15 cellular contexts compared by ENCODE assay signal in genomic region chr6:74931567-74931966, GRCh38.
DNase-seq lines count a peak whose midpoint lies in the region; ATAC-seq and TF ChIP-seq lines count a peak whose summit lies in the region.
"Had no signal": no experiment of that assay in that cellular context is flagged by ENCODE, and none has a peak within 500 bp of the region (broad histone marks: within the 10 kb centered on the region; RNA-seq: fewer than 3 reads in every experiment).

No MANE protein-coding gene starts in this region.

- H2AFZ ChIP-seq in PC-3 (ENCODE audit: low read length): no peak overlapping the region

- CTCF ChIA-PET in PC-3 (lab: Charles Lee): no interaction called here

- H3K79me2 ChIP-seq in PC-3 (ENCODE audit: low read length): no peaks in the 10 kb centered on the region

- H3K27ac ChIP-seq in PC-3 (ENCODE audit: low read length): no peak overlapping the region

- H4K20me1 ChIP-seq in PC-3 (ENCODE audit: low read length): no peaks in the 10 kb centered on the region

- no peaks in the 10 kb centered on the region for H3K9me2 ChIP-seq in PC-3 (replicated peaks; ENCODE audit: low read length)

- no TSS peak for BruUV-seq in PC-3 (replicated peaks; lab: Mats Ljungman, UMichigan)

- POLR2A ChIA-PET in PC-3 (lab: Charles Lee; ENCODE audit: unreplicated experiment): no interaction called here

- 0 out of 2 replicates have a peak, but pooled peaks cover 6% of the 10 kb centered on the region for H3K4me1 ChIP-seq in PC-3 (ENCODE audit: insufficient read depth, low read length)
- H3K4me1 ChIP-seq: HAP-1 had no signal

- intact Hi-C loops in PC-3 (cut with micrococcal nuclease): no loop called here

- no peaks in the 10 kb centered on the region for H3F3A ChIP-seq in PC-3 (ENCODE audit: low read length, unreplicated experiment)

- peak; percentile 82 for DNase-seq in EL
- peak; percentile 19 for DNase-seq in PC-3
- DNase-seq in fibroblast of mammary gland (ENCODE audit: low read depth): peak; percentile 79
- DNase-seq in retinal pigment epithelial cell (ENCODE audit: low read depth): peak; percentile 16
- no peak for DNase-seq in NCI-H2081 treated with DMSO at 0.1 percent for 48 hours (lab: John Stamatoyannopoulos, UW)
- no peak for DNase-seq in ACHN
- DNase-seq: CD4-positive, alpha-beta T cell; kidney; NCI-H2227 treated with DMSO at 0.1 percent for 48 hours; stimulated activated CD4-positive, alpha-beta T cell treated with anti-CD3 and anti-CD28 coated beads, Interleukin-2, amount 100 ng/mL, for 48 hours had no signal

- ATAC-seq in PC-3 (0 out of 2 replicates have a peak, but pooled peaks have one; percentile 22), HG03175 (IDR thresholded peaks at IDR 0.05; ENCODE audit: unreplicated experiment) (no peak), HG03139 (IDR thresholded peaks at IDR 0.05; ENCODE audit: unreplicated experiment) (no peak)
- ATAC-seq: activated naive CD4-positive, alpha-beta T cell treated with anti-CD3 and anti-CD28 coated beads, Interleukin-2, amount 50 U/mL, for 72 hours had no signal

- TF ChIP-seq CTCF in PC-3 (conservative IDR thresholded peaks at IDR 0.05; ENCODE audit: low read depth, low read length): no peak
- TF ChIP-seq CTCF in fibroblast of mammary gland (conservative IDR thresholded peaks at IDR 0.05; ENCODE audit: control insufficient read depth, insufficient read depth, low read depth, low read length): no peak
- no peak for TF ChIP-seq CTCF in retinal pigment epithelial cell (conservative IDR thresholded peaks at IDR 0.05; ENCODE audit: low read depth, low read length)

- no peaks in the 10 kb centered on the region for H3K9me3 ChIP-seq in PC-3 (ENCODE audit: low read length)
- H3K9me3 ChIP-seq: HAP-1 had no signal

- H3K9ac ChIP-seq in PC-3 (ENCODE audit: low read length): no peak overlapping the region

- H3K36me3 ChIP-seq in PC-3 (ENCODE audit: low read depth, low read length): no peaks in the 10 kb centered on the region
- H3K36me3 ChIP-seq: HAP-1 had no signal

- in situ Hi-C loops in ACHN (cut with HindIII; ENCODE audit: low pct_ligation_motif_present, low pct_unique_long_range_greater_than_20kb, low sequenced_read_pairs): no loop called here

- no peak overlapping the region for H3K4me3 ChIP-seq in PC-3 (ENCODE audit: low read length)
- H3K4me3 ChIP-seq in fibroblast of mammary gland (ENCODE audit: control insufficient read depth, low read depth, low read length): no peak overlapping the region
- H3K4me3 ChIP-seq in retinal pigment epithelial cell (ENCODE audit: low read length): no peak overlapping the region
- H3K4me3 ChIP-seq: coronary artery, HAP-1 had no signal

- no peaks in the 10 kb centered on the region for H3K27me3 ChIP-seq in PC-3 (ENCODE audit: low read length)

- H3K4me2 ChIP-seq in PC-3 (ENCODE audit: low read length): no peak overlapping the region

Comparison
In these comparisons a context has a peak if more than half of its experiments do, and no peak if none do; other contexts are left out.
1. DNase-seq: peak in EL (single experiment), PC-3 (single experiment), fibroblast of mammary gland (single experiment) and retinal pigment epithelial cell (single experiment); none in NCI-H2081 treated with DMSO at 0.1 percent for 48 hours (single experiment) and ACHN (single experiment).